1 cellular context compared by ENCODE assay signal in genomic region chr3:46710229-46710628, GRCh38.
TF ChIP-seq lines count a peak whose summit lies in the region.

No MANE protein-coding gene starts in this region.

TF ChIP-seq in HepG2, 621 proteins besides CTCF, POLR2A, EP300 and RAD21:
- TF ChIP-seq, protein P1, sequence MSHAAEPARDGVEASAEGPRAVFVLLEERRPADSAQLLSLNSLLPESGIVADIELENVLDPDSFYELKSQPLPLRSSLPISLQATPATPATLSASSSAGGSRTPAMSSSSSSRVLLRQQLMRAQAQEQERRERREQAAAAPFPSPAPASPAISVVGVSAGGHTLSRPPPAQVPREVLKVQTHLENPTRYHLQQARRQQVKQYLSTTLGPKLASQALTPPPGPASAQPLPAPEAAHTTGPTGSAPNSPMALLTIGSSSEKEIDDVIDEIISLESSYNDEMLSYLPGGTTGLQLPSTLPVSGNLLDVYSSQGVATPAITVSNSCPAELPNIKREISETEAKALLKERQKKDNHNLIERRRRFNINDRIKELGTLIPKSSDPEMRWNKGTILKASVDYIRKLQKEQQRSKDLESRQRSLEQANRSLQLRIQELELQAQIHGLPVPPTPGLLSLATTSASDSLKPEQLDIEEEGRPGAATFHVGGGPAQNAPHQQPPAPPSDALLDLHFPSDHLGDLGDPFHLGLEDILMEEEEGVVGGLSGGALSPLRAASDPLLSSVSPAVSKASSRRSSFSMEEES (CRISPR knock-in tag; IDR thresholded peaks at IDR 0.05), result no peak
- TF ChIP-seq, protein P2, sequence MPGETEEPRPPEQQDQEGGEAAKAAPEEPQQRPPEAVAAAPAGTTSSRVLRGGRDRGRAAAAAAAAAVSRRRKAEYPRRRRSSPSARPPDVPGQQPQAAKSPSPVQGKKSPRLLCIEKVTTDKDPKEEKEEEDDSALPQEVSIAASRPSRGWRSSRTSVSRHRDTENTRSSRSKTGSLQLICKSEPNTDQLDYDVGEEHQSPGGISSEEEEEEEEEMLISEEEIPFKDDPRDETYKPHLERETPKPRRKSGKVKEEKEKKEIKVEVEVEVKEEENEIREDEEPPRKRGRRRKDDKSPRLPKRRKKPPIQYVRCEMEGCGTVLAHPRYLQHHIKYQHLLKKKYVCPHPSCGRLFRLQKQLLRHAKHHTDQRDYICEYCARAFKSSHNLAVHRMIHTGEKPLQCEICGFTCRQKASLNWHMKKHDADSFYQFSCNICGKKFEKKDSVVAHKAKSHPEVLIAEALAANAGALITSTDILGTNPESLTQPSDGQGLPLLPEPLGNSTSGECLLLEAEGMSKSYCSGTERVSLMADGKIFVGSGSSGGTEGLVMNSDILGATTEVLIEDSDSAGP (CRISPR knock-in tag; IDR thresholded peaks at IDR 0.05; ENCODE audit: borderline replicate concordance), result no peak
- TF ChIP-seq POLR2AphosphoS2 (IDR thresholded peaks at IDR 0.05; ENCODE audit: low read depth, low read length), result no peak
- TF ChIP-seq, protein P3, sequence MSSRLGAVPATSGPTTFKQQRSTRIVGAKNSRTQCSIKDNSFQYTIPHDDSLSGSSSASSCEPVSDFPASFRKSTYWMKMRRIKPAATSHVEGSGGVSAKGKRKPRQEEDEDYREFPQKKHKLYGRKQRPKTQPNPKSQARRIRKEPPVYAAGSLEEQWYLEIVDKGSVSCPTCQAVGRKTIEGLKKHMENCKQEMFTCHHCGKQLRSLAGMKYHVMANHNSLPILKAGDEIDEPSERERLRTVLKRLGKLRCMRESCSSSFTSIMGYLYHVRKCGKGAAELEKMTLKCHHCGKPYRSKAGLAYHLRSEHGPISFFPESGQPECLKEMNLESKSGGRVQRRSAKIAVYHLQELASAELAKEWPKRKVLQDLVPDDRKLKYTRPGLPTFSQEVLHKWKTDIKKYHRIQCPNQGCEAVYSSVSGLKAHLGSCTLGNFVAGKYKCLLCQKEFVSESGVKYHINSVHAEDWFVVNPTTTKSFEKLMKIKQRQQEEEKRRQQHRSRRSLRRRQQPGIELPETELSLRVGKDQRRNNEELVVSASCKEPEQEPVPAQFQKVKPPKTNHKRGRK (CRISPR knock-in tag; IDR thresholded peaks at IDR 0.05), result no peak
TF ChIP-seq in HepG2: peak in this region for 0.
